In the genomic region with DNA sequence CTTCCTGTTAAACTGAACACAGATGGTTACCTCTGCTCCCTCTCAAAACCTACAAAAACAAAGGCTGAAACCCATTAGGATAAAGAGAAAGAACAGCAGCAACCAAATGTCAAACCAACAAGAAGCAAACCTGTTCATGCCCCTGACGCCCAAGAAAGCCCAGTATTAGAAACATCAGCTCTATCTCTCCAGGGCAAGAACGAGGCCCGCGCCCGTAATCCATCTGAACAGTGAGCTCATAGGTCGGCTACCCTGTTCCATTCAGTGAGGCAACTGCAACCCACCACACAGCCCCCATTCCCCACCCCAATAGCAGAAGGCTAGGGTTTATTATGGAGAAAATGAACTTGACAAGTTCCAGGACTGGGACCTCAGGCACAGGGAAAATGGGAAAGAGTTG, we compare ENCODE assay signal across 20 cellular contexts.
"Had no signal": no experiment of that assay in that cellular context is flagged by ENCODE, and none has a peak within 500 bp of the region (broad histone marks: within the 10 kb centered on the region; RNA-seq: fewer than 3 reads in every experiment).

No MANE protein-coding gene starts in this region.

- DNase-seq: activated CD4-positive, alpha-beta T cell treated with anti-CD3 and anti-CD28 coated beads, Interleukin-2, amount 50 U/mL, for 1 hour; activated CD4-positive, CD25-positive, alpha-beta regulatory T cell; activated effector memory CD4-positive, alpha-beta T cell treated with anti-CD3 and anti-CD28 coated beads, Interleukin-2, amount 50 U/mL, for 16 hours; activated T-cell treated with anti-CD3 and anti-CD28 coated beads, Interleukin-2, amount 50 U/mL, for 1 hour; amniotic stem cell; body of pancreas; effector memory CD8-positive, alpha-beta T cell; foreskin fibroblast; heart left ventricle; left colon; occipital lobe; stimulated activated CD4-positive, alpha-beta T cell treated with anti-CD3 and anti-CD28 coated beads, Interleukin-2, amount 100 ng/mL, for 48 hours had no signal

- H3K27ac ChIP-seq: body of pancreas, prostate gland had no signal

- H3K4me1 ChIP-seq: body of pancreas, prostate gland had no signal

- H3K27me3 Mint-ChIP-seq: central memory CD8-positive, alpha-beta T cell; effector memory CD8-positive, alpha-beta T cell; memory B cell; natural killer cell treated with Interleukin-12 subunit alpha and Interleukin-12 subunit beta and Interleukin-15 and Interleukin-18, amount 100 ng/mL, for 72 hours; stimulated activated naive CD8-positive, alpha-beta T cell treated with anti-CD3 and anti-CD28 coated beads, Interleukin-15, Interleukin-2, amounts not matched to agents 100 ng/mL and 50 ng/mL, for 24 hours had no signal

- H3K4me3 Mint-ChIP-seq: central memory CD8-positive, alpha-beta T cell; effector memory CD8-positive, alpha-beta T cell; memory B cell; natural killer cell treated with Interleukin-12 subunit alpha and Interleukin-12 subunit beta and Interleukin-15 and Interleukin-18, amount 100 ng/mL, for 72 hours; stimulated activated naive CD8-positive, alpha-beta T cell treated with anti-CD3 and anti-CD28 coated beads, Interleukin-15, Interleukin-2, amounts not matched to agents 100 ng/mL and 50 ng/mL, for 24 hours; T-helper 1 cell treated with Interleukin-12 subunit alpha and Interleukin-12 subunit beta and Interleukin-4 antibody, amounts not matched to agents 30 μg/mL and 1 μg/mL, for 36 hours had no signal

- ATAC-seq: activated naive CD4-positive, alpha-beta T cell treated with anti-CD3 and anti-CD28 coated beads, Interleukin-2, amount 50 U/mL, for 72 hours; body of pancreas; effector memory CD8-positive, alpha-beta T cell; left colon; natural killer cell treated with Interleukin-12 subunit alpha and Interleukin-12 subunit beta and Interleukin-15 and Interleukin-18, amount 100 ng/mL, for 72 hours; sciatic nerve had no signal

- H3K4me3 ChIP-seq: body of pancreas, heart left ventricle, prostate gland had no signal

- H3K27ac Mint-ChIP-seq: memory B cell; stimulated activated naive CD8-positive, alpha-beta T cell treated with anti-CD3 and anti-CD28 coated beads, Interleukin-15, Interleukin-2, amounts not matched to agents 100 ng/mL and 50 ng/mL, for 24 hours; T-helper 1 cell treated with Interleukin-12 subunit alpha and Interleukin-12 subunit beta and Interleukin-4 antibody, amounts not matched to agents 30 μg/mL and 1 μg/mL, for 36 hours had no signal

- H3K4me1 Mint-ChIP-seq: memory B cell had no signal

- H3K9me3 Mint-ChIP-seq: activated naive CD4-positive, alpha-beta T cell treated with anti-CD3 and anti-CD28 coated beads, Interleukin-2, amount 50 U/mL, for 72 hours; central memory CD8-positive, alpha-beta T cell; effector memory CD8-positive, alpha-beta T cell; memory B cell; natural killer cell treated with Interleukin-12 subunit alpha and Interleukin-12 subunit beta and Interleukin-15 and Interleukin-18, amount 100 ng/mL, for 72 hours; stimulated activated naive CD8-positive, alpha-beta T cell treated with anti-CD3 and anti-CD28 coated beads, Interleukin-15, Interleukin-2, amounts not matched to agents 100 ng/mL and 50 ng/mL, for 24 hours; T-helper 1 cell treated with Interleukin-12 subunit alpha and Interleukin-12 subunit beta and Interleukin-4 antibody, amounts not matched to agents 30 μg/mL and 1 μg/mL, for 36 hours had no signal

- H3K9me3 ChIP-seq: body of pancreas, heart left ventricle, prostate gland had no signal

- H3K27me3 ChIP-seq: body of pancreas, heart left ventricle had no signal
